Comparison of ENCODE assay signal across 19 cellular contexts in genomic region chr20:62245911-62246280, GRCh38. TPM values are rescaled to one million over a fixed set of nuclear protein-coding genes. Genes with fewer than 3 reads are reported as not detected.
DNase-seq lines count a peak whose midpoint lies in the region; ATAC-seq, FAIRE-seq and TF ChIP-seq lines count a peak whose summit lies in the region.
"Had no signal": no experiment of that assay in that cellular context is flagged by ENCODE, and none has a peak within 500 bp of the region (broad histone marks: within the 10 kb centered on the region; RNA-seq: fewer than 3 reads in every experiment).

No MANE protein-coding gene starts in this region.

- H3K4me2 ChIP-seq in mammary epithelial cell (ENCODE audit: insufficient read depth, low read depth, low read length) (no peak overlapping the region), K562 (ENCODE audit: insufficient read depth, low read length) (no peak overlapping the region)

- H3K9me1 ChIP-seq in K562 (ENCODE audit: control insufficient read depth, insufficient read depth, low read length), result peaks cover 6% of the 10 kb centered on the region

- ATAC-seq in K562 (no peak), omental fat pad (ENCODE audit: low FRiP score) (no peak)
- peak in 1 of 2 donors; percentile 10 for ATAC-seq in natural killer cell treated with Interleukin-12 subunit alpha and Interleukin-12 subunit beta and Interleukin-15 and Interleukin-18, amount 100 ng/mL, for 72 hours
- ATAC-seq: GM12878 had no signal

- no peak for TF ChIP-seq CTCF in breast epithelium (IDR thresholded peaks at IDR 0.05)
- TF ChIP-seq CTCF in mammary epithelial cell (conservative IDR thresholded peaks at IDR 0.05 in 1 of 2, IDR thresholded peaks at IDR 0.05 in 1 of 2; ENCODE audit: extremely low read depth in 1 of 2, insufficient read depth in 1 of 2, low read depth in 1 of 2, low read length in 2 of 2), result no peak
- no peak for TF ChIP-seq CTCF in K562 (IDR thresholded peaks at IDR 0.05 in 2 of 3, conservative IDR thresholded peaks at IDR 0.05 in 1 of 3; ENCODE audit: insufficient read depth in 2 of 3, low read depth in 1 of 3, low read length in 3 of 3)
- TF ChIP-seq CTCF in omental fat pad (IDR thresholded peaks at IDR 0.05), result no peak

- H4K20me1 ChIP-seq in mammary epithelial cell (ENCODE audit: insufficient read depth, low read length), result no peaks in the 10 kb centered on the region
- H4K20me1 ChIP-seq in K562 (replicated peaks; ENCODE audit: control insufficient read depth, insufficient read depth, low read length), result peaks cover 62% of the 10 kb centered on the region

- H3K4me1 ChIP-seq in breast epithelium, result peaks cover 3 to 6% of the 10 kb centered on the region in 2 donors
- peaks cover 20% of the 10 kb centered on the region for H3K4me1 ChIP-seq in mammary epithelial cell (ENCODE audit: insufficient read depth, low read length)
- H3K4me1 ChIP-seq in K562 (replicated peaks in 1 of 2; ENCODE audit: control insufficient read depth in 2 of 2, insufficient read depth in 2 of 2, low read length in 2 of 2), result peaks cover 0 to 37% of the 10 kb centered on the region in 2 experiments; a peak in 2 of 5 replicates

- H3K27me3 ChIP-seq in breast epithelium, result no peaks in the 10 kb centered on the region
- H3K27me3 ChIP-seq in mammary epithelial cell (ENCODE audit: insufficient read depth, low read length), result no peaks in the 10 kb centered on the region
- H3K27me3 ChIP-seq in K562 (ENCODE audit: control insufficient read depth in 2 of 2, insufficient read depth in 2 of 2, low read length in 2 of 2), result no peaks in the 10 kb centered on the region

- POLR2A ChIA-PET in K562 (lab: Yijun Ruan, JAX), result interaction anchor here (0.6 to 1.6 kb wide), 5 partner anchors 11 to 234 kb away, joined by 3 to 5 read pairs (median 4); no protein-coding TSS in a partner anchor

- no peak overlapping the region for H3K9ac ChIP-seq in mammary epithelial cell (ENCODE audit: insufficient read depth, low read length)
- no peak overlapping the region for H3K9ac ChIP-seq in K562 (ENCODE audit: insufficient read depth in 1 of 2, low read depth in 2 of 2, low read length in 2 of 2)

- peaks cover 47 to 50% of the 10 kb centered on the region in 2 donors for H3K4me1 Mint-ChIP-seq in natural killer cell treated with Interleukin-12 subunit alpha and Interleukin-12 subunit beta and Interleukin-15 and Interleukin-18, amount 100 ng/mL, for 72 hours (ENCODE audit: low read depth in 2 of 2)

- H3K4me3 ChIP-seq in breast epithelium (no peak overlapping the region), mammary epithelial cell (replicated peaks in 1 of 3; ENCODE audit: insufficient read depth in 1 of 3, low read depth in 2 of 3, low read length in 3 of 3) (no peak overlapping the region), K562 (no peak overlapping the region)
- H3K4me3 ChIP-seq: GM12878 had no signal

- intact Hi-C loops in breast epithelium (cut with DNase I; ENCODE audit: low total_unique reads), result no loop called here
- intact Hi-C loops in mammary epithelial cell (cut with micrococcal nuclease), result loop anchor here (10.0 kb wide), 1 partner anchor 139 kb away; the partner anchor contains the start of gene RPS21
- intact Hi-C loops in K562 (cut with micrococcal nuclease), result no loop called here

- H3K27me3 Mint-ChIP-seq in natural killer cell treated with Interleukin-12 subunit alpha and Interleukin-12 subunit beta and Interleukin-15 and Interleukin-18, amount 100 ng/mL, for 72 hours, result no peaks in the 10 kb centered on the region

- WGBS in mammary epithelial cell (ENCODE audit: low coverage, missing lambda C conversion rate), result 82% methylated on average over 18 of the region's 19 CpGs
- WGBS in K562 (ENCODE audit: insufficient coverage, low coverage, missing lambda C conversion rate), result 85% methylated on average over 13 of the region's 19 CpGs

- FAIRE-seq in K562 (lab: Jason Lieb, UNC), result no peak
- FAIRE-seq in urothelium cell line (lab: Jason Lieb, UNC), result peak; percentile 5
- FAIRE-seq: GM12878, GM18507, RCC 7860 had no signal

- in situ Hi-C loops in mammary epithelial cell (cut with MboI; ENCODE audit: low sequenced_read_pairs in 2 of 2), result no loop called here
- in situ Hi-C loops in K562 (cut with MboI), result no loop called here

- no peaks in the 10 kb centered on the region for H3K36me3 Mint-ChIP-seq in natural killer cell treated with Interleukin-12 subunit alpha and Interleukin-12 subunit beta and Interleukin-15 and Interleukin-18, amount 100 ng/mL, for 72 hours

- H3K36me3 ChIP-seq in breast epithelium (no peaks in the 10 kb centered on the region), mammary epithelial cell (ENCODE audit: insufficient read depth, low read length) (no peaks in the 10 kb centered on the region), K562 (ENCODE audit: control insufficient read depth, insufficient read depth, low read length) (peaks cover 11% of the 10 kb centered on the region; the same call in 2 of the 3 replicates)

- H3K27ac Mint-ChIP-seq in natural killer cell treated with Interleukin-12 subunit alpha and Interleukin-12 subunit beta and Interleukin-15 and Interleukin-18, amount 100 ng/mL, for 72 hours, result no peak overlapping the region

- DNase-seq in breast epithelium (ENCODE audit: low spot score in 2 of 2) (no peak), mammary epithelial cell (no peak), K562 (ENCODE audit: extremely low read depth in 1 of 4, low spot score in 3 of 4) (no peak), urothelium cell line (ENCODE audit: low spot score) (no peak), omental fat pad (ENCODE audit: low spot score) (no peak), islet precursor cell (no peak), NCI-H2227 (lab: John Stamatoyannopoulos, UW; ENCODE audit: unreplicated experiment) (no peak)
- DNase-seq in natural killer cell treated with Interleukin-12 subunit alpha and Interleukin-12 subunit beta and Interleukin-15 and Interleukin-18, amount 100 ng/mL, for 72 hours (ENCODE audit: low spot score), result no peak
- DNase-seq: 8988T, COR-L47, DMS153, H7, Karpas-422, NCI-H1930, NCI-H2171 treated with DMSO at 0.1 percent for 48 hours, NCI-H510A treated with DMSO at 0.1 percent for 48 hours had no signal

- H3K9me3 ChIP-seq in breast epithelium (no peaks in the 10 kb centered on the region), mammary epithelial cell (replicated peaks; ENCODE audit: insufficient read depth, low read length) (no peaks in the 10 kb centered on the region), K562 (replicated peaks; ENCODE audit: control insufficient read depth, insufficient read depth, low read depth, low read length) (no peaks in the 10 kb centered on the region)

- H2AFZ ChIP-seq in mammary epithelial cell (ENCODE audit: low read depth, low read length) (no peak overlapping the region), K562 (ENCODE audit: low read depth, low read length) (no peak overlapping the region)

- H3K79me2 ChIP-seq in mammary epithelial cell (ENCODE audit: insufficient read depth, low read length), result peaks cover 92% of the 10 kb centered on the region
- H3K79me2 ChIP-seq in K562 (ENCODE audit: control insufficient read depth, insufficient read depth, low read length), result peaks cover 37% of the 10 kb centered on the region

- BruUV-seq in mammary epithelial cell (replicated peaks; lab: Mats Ljungman, UMichigan) (no TSS peak), K562 (replicated peaks; lab: Mats Ljungman, UMichigan) (no TSS peak)

- TF ChIP-seq EP300 in K562 (IDR thresholded peaks at IDR 0.05; ENCODE audit: low read length), result no peak

- no peak for TF ChIP-seq RAD21 in K562 (CRISPR knock-in tag; conservative IDR thresholded peaks at IDR 0.05 in 1 of 2, IDR thresholded peaks at IDR 0.05 in 1 of 2)

- dilution Hi-C loops in mammary epithelial cell (cut with HindIII; ENCODE audit: low sequenced_read_pairs), result loop anchor here (10.0 kb wide), 1 partner anchor 61 kb away; the partner anchor contains the start of gene MTG2

- no peak for TF ChIP-seq POLR2A in breast epithelium (IDR thresholded peaks at IDR 0.05)
- no peak for TF ChIP-seq POLR2A in K562 (conservative IDR thresholded peaks at IDR 0.05)

- peak overlapping the region; percentile 52 for H3K4me3 Mint-ChIP-seq in natural killer cell treated with Interleukin-12 subunit alpha and Interleukin-12 subunit beta and Interleukin-15 and Interleukin-18, amount 100 ng/mL, for 72 hours

- CTCF ChIA-PET in mammary epithelial cell (lab: Charles Lee; ENCODE audit: low non-redundant PET) (no interaction called here), K562 (lab: Yijun Ruan, JAX; ENCODE audit: low intra/inter-chr PET ratio) (no interaction called here)

- H3K9me3 Mint-ChIP-seq in natural killer cell treated with Interleukin-12 subunit alpha and Interleukin-12 subunit beta and Interleukin-15 and Interleukin-18, amount 100 ng/mL, for 72 hours, result no peaks in the 10 kb centered on the region

- H3K27ac ChIP-seq in breast epithelium (peak overlapping the region; percentile 66 to 72), mammary epithelial cell (ENCODE audit: insufficient read depth, low read depth, low read length) (no peak overlapping the region), K562 (ENCODE audit: extremely low read depth, low read depth, low read length) (no peak overlapping the region)

RNA-seq across cellular contexts. Expression of gene OSBPL2, which starts 7.6 kb away (rescaled TPM):
- total RNA-seq in breast epithelium, result 10 to 100 TPM; 25.0 to 46.1 (median 38.0) TPM
- 10 to 100 TPM; 39.7 to 52.4 TPM for total RNA-seq in mammary epithelial cell
- 12.0 TPM for polyA plus RNA-seq in mammary epithelial cell
- polyA minus RNA-seq in mammary epithelial cell, result 20.1 TPM
- 144 and 173 TPM in 2 replicates for total RNA-seq in K562 (2011; cell fraction: chromatin; rRNA removed; ENCODE audit: low replicate concordance)
- 69.5 and 70.9 TPM in 2 replicates for total RNA-seq in K562 (2011; cell fraction: nucleolus; rRNA removed)
- 130 and 148 TPM in 2 replicates for total RNA-seq in K562 (2011; cell fraction: nucleoplasm; rRNA removed)
- total RNA-seq in K562 (2014; rRNA removed), result 14.4 and 18.2 TPM in 2 replicates
- 14.0 and 16.1 TPM in 2 replicates for total RNA-seq in K562 (2014; rRNA removed; fragmentation: Illumina TruSeq; extraction: Trizol)
- total RNA-seq in K562 (2015; rRNA removed; fragmentation: Illumina TruSeq; extraction: Trizol), result 13.0 and 14.1 TPM in 2 replicates
- 23.0 and 25.6 TPM in 2 replicates for total RNA-seq in K562 (2021)
- 11.2 and 18.0 TPM in 2 replicates for polyA plus RNA-seq in K562 (2011; rRNA removed)
- polyA plus RNA-seq in K562 (2011; cell fraction: cytosol; rRNA removed), result 7.4 and 12.4 TPM in 2 replicates
- polyA plus RNA-seq in K562 (2011; cell fraction: nucleus; rRNA removed), result 75.1 and 90.2 TPM in 2 replicates
- polyA plus RNA-seq in K562 (2012), result 15.0 and 24.7 TPM in 2 replicates
- polyA plus RNA-seq in K562 (2014; fragmentation: Illumina TruSeq; extraction: Trizol), result 19.9 and 21.1 TPM in 2 replicates
- 1 to 10 TPM; 2.5 to 3.5 TPM for polyA plus RNA-seq in K562 (2014; fragmentation: Nextera tagmentation; extraction: Ambion mirVana)
- 15.2 and 16.9 TPM in 2 replicates for polyA plus RNA-seq in K562 (2014; rRNA removed)
- polyA minus RNA-seq in K562 (2011; rRNA and poly(A)+ RNA removed), result 73.7 and 99.1 TPM in 2 replicates
- polyA minus RNA-seq in K562 (2011; cell fraction: cytosol; rRNA and poly(A)+ RNA removed), result 7.7 and 10.5 TPM in 2 replicates
- polyA minus RNA-seq in K562 (2011; cell fraction: nucleus; rRNA and poly(A)+ RNA removed), result 19.9 and 34.7 TPM in 2 replicates
- total RNA-seq in natural killer cell treated with Interleukin-12 subunit alpha and Interleukin-12 subunit beta and Interleukin-15 and Interleukin-18, amount 100 ng/mL, for 72 hours, result 10 to 100 TPM; 38.7 to 47.7 TPM
- 10 to 100 TPM; 24.3 to 35.9 (median 26.3) TPM for total RNA-seq in omental fat pad

RNA-seq across cellular contexts. Expression of gene HRH3, which starts 25.8 kb away (rescaled TPM):
- total RNA-seq in breast epithelium (not detected), mammary epithelial cell (not detected), K562 (2014; rRNA removed) (not detected in 2 replicates), K562 (2014; rRNA removed; fragmentation: Illumina TruSeq; extraction: Trizol) (not detected in 2 replicates), K562 (2015; rRNA removed; fragmentation: Illumina TruSeq; extraction: Trizol) (not detected in 2 replicates), K562 (2021) (not detected in 2 replicates), omental fat pad (not detected)
- polyA plus RNA-seq in mammary epithelial cell (not detected), K562 (2011; rRNA removed) (not detected in 2 replicates), K562 (2014; fragmentation: Illumina TruSeq; extraction: Trizol) (not detected in 2 replicates), K562 (2014; fragmentation: Nextera tagmentation; extraction: Ambion mirVana) (not detected), K562 (2014; rRNA removed) (not detected in 2 replicates)
- not detected for polyA minus RNA-seq in mammary epithelial cell
- not detected in 2 replicates for total RNA-seq in K562 (2011; cell fraction: chromatin; rRNA removed; ENCODE audit: low replicate concordance)
- total RNA-seq in K562 (2011; cell fraction: nucleolus; rRNA removed), result not detected in 2 replicates
- total RNA-seq in K562 (2011; cell fraction: nucleoplasm; rRNA removed), result not detected in 2 replicates
- not detected in 2 replicates for polyA plus RNA-seq in K562 (2011; cell fraction: cytosol; rRNA removed)
- not detected in 2 replicates for polyA plus RNA-seq in K562 (2011; cell fraction: nucleus; rRNA removed)
- polyA plus RNA-seq in K562 (2012), result not detected in 2 replicates
- polyA minus RNA-seq in K562 (2011; rRNA and poly(A)+ RNA removed), result not detected in 2 replicates
- not detected in 2 replicates for polyA minus RNA-seq in K562 (2011; cell fraction: cytosol; rRNA and poly(A)+ RNA removed)
- polyA minus RNA-seq in K562 (2011; cell fraction: nucleus; rRNA and poly(A)+ RNA removed), result not detected in 2 replicates
- not detected for total RNA-seq in natural killer cell treated with Interleukin-12 subunit alpha and Interleukin-12 subunit beta and Interleukin-15 and Interleukin-18, amount 100 ng/mL, for 72 hours
- total RNA-seq: GM12878 had no signal
- polyA plus RNA-seq: GM12878 had no signal

RNA-seq across cellular contexts. Expression of gene ADRM1, which starts 56.9 kb away (rescaled TPM):
- 100 to 1,000 TPM in 2 of 3 donors, 10 to 100 TPM in 1; 80.2 to 131 (median 105) TPM for total RNA-seq in breast epithelium
- 100 to 1,000 TPM; 139 to 140 TPM for total RNA-seq in mammary epithelial cell
- 133 TPM for polyA plus RNA-seq in mammary epithelial cell
- polyA minus RNA-seq in mammary epithelial cell, result 64.7 TPM
- 21.6 and 87.3 TPM in 2 replicates for total RNA-seq in K562 (2011; cell fraction: chromatin; rRNA removed; ENCODE audit: low replicate concordance)
- total RNA-seq in K562 (2011; cell fraction: nucleolus; rRNA removed), result 87.6 and 87.7 TPM in 2 replicates
- total RNA-seq in K562 (2011; cell fraction: nucleoplasm; rRNA removed), result 41.0 and 41.6 TPM in 2 replicates
- total RNA-seq in K562 (2014; rRNA removed), result 223 and 261 TPM in 2 replicates
- 22.5 and 32.1 TPM in 2 replicates for total RNA-seq in K562 (2014; rRNA removed; fragmentation: Illumina TruSeq; extraction: Trizol)
- total RNA-seq in K562 (2015; rRNA removed; fragmentation: Illumina TruSeq; extraction: Trizol), result 125 and 136 TPM in 2 replicates
- 159 and 160 TPM in 2 replicates for total RNA-seq in K562 (2021)
- 57.6 and 67.4 TPM in 2 replicates for polyA plus RNA-seq in K562 (2011; rRNA removed)
- polyA plus RNA-seq in K562 (2011; cell fraction: cytosol; rRNA removed), result 69.2 and 237 TPM in 2 replicates
- 65.6 and 116 TPM in 2 replicates for polyA plus RNA-seq in K562 (2011; cell fraction: nucleus; rRNA removed)
- polyA plus RNA-seq in K562 (2012), result 109 and 153 TPM in 2 replicates
- polyA plus RNA-seq in K562 (2014; fragmentation: Illumina TruSeq; extraction: Trizol), result 49.3 and 107 TPM in 2 replicates
- polyA plus RNA-seq in K562 (2014; fragmentation: Nextera tagmentation; extraction: Ambion mirVana), result 10 to 100 TPM in 1 of 2 experiments, 1 to 10 TPM in 1; 5.0 to 21.6 TPM
- polyA plus RNA-seq in K562 (2014; rRNA removed), result 192 and 201 TPM in 2 replicates
- 16.1 and 32.6 TPM in 2 replicates for polyA minus RNA-seq in K562 (2011; rRNA and poly(A)+ RNA removed)
- polyA minus RNA-seq in K562 (2011; cell fraction: cytosol; rRNA and poly(A)+ RNA removed), result 51.8 and 55.0 TPM in 2 replicates
- 42.8 and 44.0 TPM in 2 replicates for polyA minus RNA-seq in K562 (2011; cell fraction: nucleus; rRNA and poly(A)+ RNA removed)
- 100 to 1,000 TPM; 171 to 178 TPM for total RNA-seq in natural killer cell treated with Interleukin-12 subunit alpha and Interleukin-12 subunit beta and Interleukin-15 and Interleukin-18, amount 100 ng/mL, for 72 hours
- 100 to 1,000 TPM in 3 of 4 donors, 10 to 100 TPM in 1; 97.7 to 164 (median 111) TPM for total RNA-seq in omental fat pad

Comparison
In these comparisons a context has a peak if more than half of its experiments do, and no peak if none do; other contexts are left out.
1. H3K27ac ChIP-seq: peak in breast epithelium (2 of 2); none in mammary epithelial cell (single experiment) and K562 (single experiment).